8 cellular contexts compared by ENCODE assay signal in the genomic region with DNA sequence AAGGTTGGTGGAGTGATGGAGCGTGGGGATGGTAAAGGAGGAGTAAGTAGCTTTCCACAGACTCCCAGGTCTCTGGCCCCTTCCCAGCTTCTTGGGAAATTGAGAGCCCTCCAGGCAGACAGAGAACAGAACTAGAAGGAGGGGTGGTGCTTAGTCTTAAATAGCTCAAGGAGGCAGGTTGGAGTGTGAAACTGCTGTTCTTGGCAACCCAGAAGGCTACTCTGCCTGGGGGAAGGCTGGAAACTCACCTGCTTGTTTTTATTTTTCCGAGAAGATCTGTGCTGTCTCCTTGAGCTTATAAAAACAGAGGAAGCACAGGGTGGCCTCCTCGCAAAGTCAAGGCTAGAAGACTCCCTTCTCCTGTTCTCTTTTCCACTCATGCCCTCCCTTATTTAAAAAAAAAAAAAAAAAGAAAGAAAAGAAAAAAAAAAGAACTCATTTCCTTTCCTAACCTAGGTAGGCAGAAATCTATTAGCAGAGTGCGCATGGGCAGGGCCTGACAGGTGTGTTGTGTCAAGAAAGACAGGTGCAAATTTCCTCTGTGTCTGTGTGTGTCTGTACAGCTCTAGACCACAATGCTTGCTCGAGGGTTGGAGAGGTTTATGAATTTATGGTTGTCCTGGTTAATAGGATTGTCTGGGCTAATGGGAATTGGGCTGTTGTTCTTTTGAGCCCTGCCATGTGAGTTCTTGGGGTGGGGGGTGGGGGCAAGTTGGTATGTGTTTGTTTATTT. TPM values are rescaled to one million over a fixed set of nuclear protein-coding genes. Genes with fewer than 3 reads are reported as not detected.
DNase-seq lines count a peak whose midpoint lies in the region; ATAC-seq, FAIRE-seq and TF ChIP-seq lines count a peak whose summit lies in the region.

No MANE protein-coding gene starts in this region.

- H3K27ac ChIP-seq in WERI-Rb-1 (peak overlapping the region; percentile 35), left lung (no peak overlapping the region), Karpas-422 (ENCODE audit: low read length) (no peak overlapping the region)

- no peak overlapping the region for H3K4me2 ChIP-seq in Karpas-422 (ENCODE audit: low read depth, low read length, poor library complexity, severe bottlenecking)

- H3K79me2 ChIP-seq in Karpas-422 (ENCODE audit: low read length), result no peaks in the 10 kb centered on the region

- intact Hi-C loops in Right ventricle myocardium superior (cut with DNase I) (loop anchor here (5.0 to 10.0 kb wide), 2 partner anchors 132 to 615 kb away; no protein-coding TSS in a partner anchor), Right ventricle myocardium inferior (cut with DNase I) (loop anchor here (2.0 to 10.0 kb wide), 5 partner anchors 41 to 745 kb away; no protein-coding TSS in a partner anchor), left lung (cut with DNase I) (no loop called here)

- H3K27me3 ChIP-seq in WERI-Rb-1 (ENCODE audit: insufficient read depth, low read depth, severe bottlenecking), result peaks cover 38% of the 10 kb centered on the region
- peaks cover 43 to 93% of the 10 kb centered on the region in 2 donors for H3K27me3 ChIP-seq in left lung
- no peaks in the 10 kb centered on the region for H3K27me3 ChIP-seq in Karpas-422 (ENCODE audit: low read length)

- no peaks in the 10 kb centered on the region for H3K36me3 ChIP-seq in WERI-Rb-1
- H3K36me3 ChIP-seq in left lung, result no peaks in the 10 kb centered on the region
- no peaks in the 10 kb centered on the region for H3K36me3 ChIP-seq in Karpas-422 (ENCODE audit: insufficient read depth, low read length)

- FAIRE-seq in urothelium cell line (lab: Jason Lieb, UNC), result no peak

- ATAC-seq in Right ventricle myocardium superior (ENCODE audit: poor library complexity) (peak; percentile 0), Right ventricle myocardium inferior (no peak), left lung (peak; percentile 69), GM18502 (IDR thresholded peaks at IDR 0.05; ENCODE audit: poor library complexity, unreplicated experiment) (no peak)

- DNase-seq in Right ventricle myocardium superior, result no peak
- no peak for DNase-seq in Right ventricle myocardium inferior (ENCODE audit: missing footprints)
- DNase-seq in WERI-Rb-1, result no peak
- no peak for DNase-seq in left lung
- peak; percentile 12 for DNase-seq in urothelium cell line (ENCODE audit: low spot score)
- no peak for DNase-seq in Karpas-422
- no peak for DNase-seq in OCI-M2 (lab: John Stamatoyannopoulos, UW; ENCODE audit: unreplicated experiment)

- H2AFZ ChIP-seq in Karpas-422 (ENCODE audit: low read length), result no peak overlapping the region

- H4K20me1 ChIP-seq in Karpas-422 (ENCODE audit: insufficient read depth, low read depth, low read length), result no peaks in the 10 kb centered on the region

- H3K9ac ChIP-seq in Karpas-422 (ENCODE audit: low read length), result no peak overlapping the region

- no peaks in the 10 kb centered on the region for H3K9me2 ChIP-seq in Karpas-422 (replicated peaks; ENCODE audit: insufficient read depth, low read length)

- H3K4me3 ChIP-seq in WERI-Rb-1 (ENCODE audit: low read depth, low read length), result peak overlapping the region; percentile 76
- no peak overlapping the region for H3K4me3 ChIP-seq in left lung
- no peak overlapping the region for H3K4me3 ChIP-seq in Karpas-422 (ENCODE audit: low read length)

- TF ChIP-seq CTCF in WERI-Rb-1 (IDR thresholded peaks at IDR 0.05; ENCODE audit: low read depth, low read length) (no peak), left lung (IDR thresholded peaks at IDR 0.05) (no peak)

- peaks cover 8 to 14% of the 10 kb centered on the region in 2 donors for H3K4me1 ChIP-seq in left lung
- H3K4me1 ChIP-seq in Karpas-422 (ENCODE audit: low read length), result peaks cover 31% of the 10 kb centered on the region

- H3K9me3 ChIP-seq in WERI-Rb-1 (ENCODE audit: severe bottlenecking) (no peaks in the 10 kb centered on the region), left lung (no peaks in the 10 kb centered on the region), Karpas-422 (ENCODE audit: low read length) (no peaks in the 10 kb centered on the region)

RNA-seq across cellular contexts. Expression of a gene that starts 2.1 kb away (rescaled TPM):
- total RNA-seq in Right ventricle myocardium superior (85.2 TPM), Right ventricle myocardium inferior (82.9 TPM), left lung (10 to 100 TPM in 1 of 2 donors, 1 to 10 TPM in 1; 6.2 to 15.3 TPM)
- 0.25 and 0.41 TPM in 2 replicates for total RNA-seq in Karpas-422 (2014; rRNA removed; shearing (Covaris generic); ENCODE audit: low replicate concordance)

Comparison
In these comparisons a context has a peak if more than half of its experiments do, and no peak if none do; other contexts are left out.
1. ATAC-seq: peak in Right ventricle myocardium superior (single experiment) and left lung (single experiment); none in Right ventricle myocardium inferior (single experiment) and GM18502 (single experiment).
2. intact Hi-C loops: an anchor here in Right ventricle myocardium superior (5.0 to 10.0 kb wide) and Right ventricle myocardium inferior (2.0 to 10.0 kb wide); none called in left lung.